ENCODE assay signal across 1 cellular context in genomic region chr6:7691675-7692452, GRCh38.
TF ChIP-seq lines count a peak whose summit lies in the region.

No MANE protein-coding gene starts in this region.

TF ChIP-seq in K562, 482 proteins besides CTCF, POLR2A, EP300 and RAD21 (continued from another document and continues in another):
- TF ChIP-seq ZNF655 (CRISPR knock-in tag; IDR thresholded peaks at IDR 0.05) = no peak
- no peak for TF ChIP-seq CGGBP1 (CRISPR knock-in tag; IDR thresholded peaks at IDR 0.05)
- TF ChIP-seq ZNF644 (tag; IDR thresholded peaks at IDR 0.05; ENCODE audit: low read depth) = no peak
- no peak for TF ChIP-seq RBM15 (IDR thresholded peaks at IDR 0.05; ENCODE audit: insufficient read depth, low read length)
- TF ChIP-seq SMAD1 (IDR thresholded peaks at IDR 0.05; ENCODE audit: low read depth, low read length, partially characterized antibody) = no peak
- no peak for TF ChIP-seq RB1 (IDR thresholded peaks at IDR 0.05; ENCODE audit: low read depth)
- no peak for TF ChIP-seq ZBTB11 (CRISPR knock-in tag; IDR thresholded peaks at IDR 0.05)
- peak; percentile 47 for TF ChIP-seq PRDM10 (IDR thresholded peaks at IDR 0.05; ENCODE audit: partially characterized antibody)
- no peak for TF ChIP-seq STAG1 (CRISPR knock-in tag; IDR thresholded peaks at IDR 0.05; ENCODE audit: borderline replicate concordance)
- TF ChIP-seq FOXA3 (CRISPR knock-in tag; conservative IDR thresholded peaks at IDR 0.05 in 1 of 2, IDR thresholded peaks at IDR 0.05 in 1 of 2) = peak in 1 of 2 experiments; percentile 69; a peak in 3 of 4 replicates
- TF ChIP-seq ATF4 (CRISPR knock-in tag; IDR thresholded peaks at IDR 0.05) = no peak
- no peak for TF ChIP-seq KDM5B (IDR thresholded peaks at IDR 0.05; ENCODE audit: insufficient replicate concordance, low read depth, low read length)
- TF ChIP-seq TOE1 (IDR thresholded peaks at IDR 0.05; ENCODE audit: borderline replicate concordance) = no peak
- no peak for TF ChIP-seq TOE1 (CRISPR knock-in tag; IDR thresholded peaks at IDR 0.05; ENCODE audit: borderline replicate concordance, low read depth)
- no peak for TF ChIP-seq GABPB2 (CRISPR knock-in tag; conservative IDR thresholded peaks at IDR 0.05)
- no peak for TF ChIP-seq ZNF174 (CRISPR knock-in tag; IDR thresholded peaks at IDR 0.05)
- no peak for TF ChIP-seq POU5F1 (IDR thresholded peaks at IDR 0.05; ENCODE audit: borderline replicate concordance, low read depth, low read length, partially characterized antibody)
- TF ChIP-seq FOSL1 (tag; conservative IDR thresholded peaks at IDR 0.05) = peak; percentile 79
- TF ChIP-seq SMARCB1 (IDR thresholded peaks at IDR 0.05; ENCODE audit: insufficient read length, low read depth) = no peak
- TF ChIP-seq MBD2 (IDR thresholded peaks at IDR 0.05; ENCODE audit: borderline replicate concordance, low read depth) = no peak
- TF ChIP-seq ZKSCAN3 (CRISPR knock-in tag; IDR thresholded peaks at IDR 0.05) = no peak
- no peak for TF ChIP-seq BDP1 (IDR thresholded peaks at IDR 0.05; ENCODE audit: insufficient read depth, insufficient read length)
- TF ChIP-seq NR0B1 (IDR thresholded peaks at IDR 0.05; ENCODE audit: partially characterized antibody) = no peak
- TF ChIP-seq ZNF592 (IDR thresholded peaks at IDR 0.05) = no peak
- TF ChIP-seq CAMTA2 (CRISPR knock-in tag; conservative IDR thresholded peaks at IDR 0.05) = no peak
- TF ChIP-seq RBFOX2 (IDR thresholded peaks at IDR 0.05; ENCODE audit: low read depth, low read length) = no peak
- TF ChIP-seq NUFIP1 (IDR thresholded peaks at IDR 0.05; ENCODE audit: partially characterized antibody) = no peak
- no peak for TF ChIP-seq IRF2 (CRISPR knock-in tag; IDR thresholded peaks at IDR 0.05)
- TF ChIP-seq ZMIZ1 (IDR thresholded peaks at IDR 0.05; ENCODE audit: low read depth in 2 of 2, low read length in 2 of 2) = no peak
- TF ChIP-seq SMC3 (conservative IDR thresholded peaks at IDR 0.05; ENCODE audit: insufficient read depth, low read depth, low read length) = no peak
- TF ChIP-seq NCOA1 (IDR thresholded peaks at IDR 0.05; ENCODE audit: low read depth) = no peak
- no peak for TF ChIP-seq MTA2 (IDR thresholded peaks at IDR 0.05; ENCODE audit: low read depth)
- 0 out of 2 replicates have a peak, but pooled peaks have one; percentile 19 for TF ChIP-seq HINFP (tag; conservative IDR thresholded peaks at IDR 0.05; ENCODE audit: low read depth)
- no peak for TF ChIP-seq ZNF253 (CRISPR knock-in tag; conservative IDR thresholded peaks at IDR 0.05)
- TF ChIP-seq SRSF9 (IDR thresholded peaks at IDR 0.05; ENCODE audit: borderline replicate concordance, low read depth, low read length) = no peak
- no peak for TF ChIP-seq ELK1 (CRISPR knock-in tag; IDR thresholded peaks at IDR 0.05)
